ENCODE assay signal across 25 cellular contexts in genomic region chr3:77807312-77807711, GRCh38.
DNase-seq lines count a peak whose midpoint lies in the region; ATAC-seq, FAIRE-seq and TF ChIP-seq lines count a peak whose summit lies in the region.
"Had no signal": no experiment of that assay in that cellular context is flagged by ENCODE, and none has a peak within 500 bp of the region (broad histone marks: within the 10 kb centered on the region; RNA-seq: fewer than 3 reads in every experiment).

No MANE protein-coding gene starts in this region.

- H3K56ac ChIP-seq in IMR-90 (ENCODE audit: extremely low read depth, insufficient read depth, low read length) = no peak overlapping the region

- no peak overlapping the region for H4K8ac ChIP-seq in IMR-90 (ENCODE audit: low read depth in 2 of 2, low read length in 2 of 2)

- H2BK120ac ChIP-seq in IMR-90 (ENCODE audit: low read depth, low read length) = no peak overlapping the region

- in situ Hi-C loops in IMR-90 (cut with MboI; ENCODE audit: low sequenced_read_pairs) (no loop called here), ACHN (cut with HindIII; ENCODE audit: low pct_ligation_motif_present, low pct_unique_long_range_greater_than_20kb, low sequenced_read_pairs) (no loop called here)

- no peak overlapping the region for H3K9ac ChIP-seq in IMR-90 (ENCODE audit: low read depth, low read length)
- H3K9ac ChIP-seq: BLaER1 had no signal

- no peaks in the 10 kb centered on the region for H3K36me3 ChIP-seq in IMR-90 (ENCODE audit: control insufficient read depth, insufficient read depth, low read length)
- H3K36me3 ChIP-seq: BE2C, BLaER1 had no signal

- no peak overlapping the region for H2BK20ac ChIP-seq in IMR-90 (ENCODE audit: low read depth, low read length)

- H3K9me3 Mint-ChIP-seq in nephron progenitor cell = no peaks in the 10 kb centered on the region
- H3K9me3 Mint-ChIP-seq: CD14-positive monocyte had no signal

- ATAC-seq in A549 (no peak), IMR-90 (ENCODE audit: low read depth) (no peak)
- ATAC-seq: GM12878 had no signal

- H3K4me3 ChIP-seq in A549 = no peak overlapping the region
- no peak overlapping the region for H3K4me3 ChIP-seq in IMR-90 (ENCODE audit: insufficient read depth, low read depth, low read length)
- H3K4me3 ChIP-seq: BLaER1, GM12878 had no signal

- no peak overlapping the region for H3K4me3 Mint-ChIP-seq in nephron progenitor cell
- H3K4me3 Mint-ChIP-seq: CD14-positive monocyte; CD4-positive, alpha-beta memory T cell; CD4-positive, CD25-positive, alpha-beta regulatory T cell; CD8-positive, alpha-beta memory T cell had no signal

- no peak overlapping the region for H2BK15ac ChIP-seq in IMR-90 (ENCODE audit: low read depth, low read length)

- TF ChIP-seq POLR2A in A549 (IDR thresholded peaks at IDR 0.05; ENCODE audit: low read length) (no peak), IMR-90 (IDR thresholded peaks at IDR 0.05; ENCODE audit: low read depth, low read length) (no peak)

- H3K27ac Mint-ChIP-seq in nephron progenitor cell = peak overlapping the region; percentile 55
- H3K27ac Mint-ChIP-seq: CD14-positive monocyte; CD4-positive, alpha-beta memory T cell; CD4-positive, CD25-positive, alpha-beta regulatory T cell; CD8-positive, alpha-beta memory T cell had no signal

- no peak for TF ChIP-seq EP300 in A549 (IDR thresholded peaks at IDR 0.05)

- H2BK5ac ChIP-seq in IMR-90 (ENCODE audit: low read depth, low read length, poor library complexity, severe bottlenecking) = no peak overlapping the region

- H3K9me3 ChIP-seq in A549 = no peaks in the 10 kb centered on the region
- H3K9me3 ChIP-seq in IMR-90 (ENCODE audit: control insufficient read depth, insufficient read depth, low read length) = no peaks in the 10 kb centered on the region; the same call in 1 of the 2 replicates
- H3K9me3 ChIP-seq: BE2C, BLaER1 had no signal

- TF ChIP-seq CTCF in A549 (IDR thresholded peaks at IDR 0.05) = no peak
- no peak for TF ChIP-seq CTCF in IMR-90 (conservative IDR thresholded peaks at IDR 0.05; ENCODE audit: low read depth, low read length)
- no peak for TF ChIP-seq CTCF in nephron progenitor cell (IDR thresholded peaks at IDR 0.05)

- 24% methylated on average over 3 of the region's 3 CpGs for WGBS in A549 (ENCODE audit: missing lambda C conversion rate)
- WGBS in IMR-90 (ENCODE audit: extremely low coverage in 2 of 2, insufficient read length in 1 of 2), 2 experiments = no CpG with 5 or more reads among the region's 3 CpGs

- H3K4me1 ChIP-seq in A549 (no peaks in the 10 kb centered on the region), IMR-90 (ENCODE audit: control insufficient read depth, insufficient read depth, low read length) (no peaks in the 10 kb centered on the region)
- H3K4me1 ChIP-seq: BE2C, BLaER1 had no signal

- DNase-seq in A549 (ENCODE audit: low read depth in 1 of 2, low spot score in 1 of 2) (no peak), IMR-90 (no peak), nephron progenitor cell (no peak), ACHN (no peak), posterior vena cava (ENCODE audit: low spot score) (no peak)
- DNase-seq: 8988T; BE2C; C1 segment of cervical spinal cord; CD4-positive, alpha-beta memory T cell; CD4-positive, CD25-positive, alpha-beta regulatory T cell; CD8-positive, alpha-beta memory T cell; COR-L47; DMS 273 treated with DMSO at 0.1 percent for 48 hours; DMS153; DMS53; DMS79; DND-41; EL; GDM1 had no signal

- H2AK5ac ChIP-seq in IMR-90 (ENCODE audit: low read depth, low read length) = no peak overlapping the region

- CTCF ChIA-PET in A549 (lab: Yijun Ruan, JAX) (no interaction called here), IMR-90 (lab: Yijun Ruan, JAX) (interaction anchor here (0.7 kb wide), 1 partner anchor 80 kb away, joined by 4 read pairs; no protein-coding TSS in a partner anchor)

- no peak overlapping the region for H4K5ac ChIP-seq in IMR-90 (ENCODE audit: low read depth, low read length)

- no peak overlapping the region for H4K91ac ChIP-seq in IMR-90 (ENCODE audit: insufficient read depth, low read depth, low read length)

- no peak overlapping the region for H3K4ac ChIP-seq in IMR-90 (ENCODE audit: low read depth, low read length)

- no peak overlapping the region for H3K23ac ChIP-seq in IMR-90 (ENCODE audit: low read depth, low read length)

- no peaks in the 10 kb centered on the region for H3K79me1 ChIP-seq in IMR-90 (ENCODE audit: low read depth in 1 of 2, low read length in 2 of 2)

- BruUV-seq in IMR-90 (replicated peaks; lab: Mats Ljungman, UMichigan) = no TSS peak

- no peaks in the 10 kb centered on the region for H3K27me3 ChIP-seq in IMR-90 (ENCODE audit: control insufficient read depth, insufficient read depth, low read length)
- H3K27me3 ChIP-seq: BE2C, BLaER1 had no signal

- H4K20me1 ChIP-seq in IMR-90 (ENCODE audit: insufficient read depth, low read length) = no peaks in the 10 kb centered on the region
- H4K20me1 ChIP-seq: BLaER1 had no signal

- intact Hi-C loops in IMR-90 (cut with micrococcal nuclease) = no loop called here
- intact Hi-C loops in posterior vena cava (cut with DNase I) = no loop called here

- no peak overlapping the region for H3K4me2 ChIP-seq in A549
- H3K4me2 ChIP-seq in IMR-90 (ENCODE audit: low read depth, low read length) = no peak overlapping the region
- H3K4me2 ChIP-seq: BLaER1 had no signal

- no peaks in the 10 kb centered on the region for H3K27me3 Mint-ChIP-seq in nephron progenitor cell (ENCODE audit: low read depth, poor library complexity)
- H3K27me3 Mint-ChIP-seq: CD4-positive, alpha-beta memory T cell; CD4-positive, CD25-positive, alpha-beta regulatory T cell; CD8-positive, alpha-beta memory T cell had no signal

- no peak for FAIRE-seq in A549 (lab: Jason Lieb, UNC)
- FAIRE-seq: A204.1, GM12878, GM12892, GM18507 had no signal

- no peaks in the 10 kb centered on the region for H3K9me1 ChIP-seq in IMR-90 (ENCODE audit: insufficient read depth, low read length)

- H3K18ac ChIP-seq in IMR-90 (ENCODE audit: low read depth, low read length) = no peak overlapping the region

- no peak overlapping the region for H2AK9ac ChIP-seq in IMR-90 (replicated peaks; ENCODE audit: low read depth, low read length, poor library complexity)

- TF ChIP-seq RAD21 in A549 (conservative IDR thresholded peaks at IDR 0.05 in 1 of 2, IDR thresholded peaks at IDR 0.05 in 1 of 2) (no peak), IMR-90 (IDR thresholded peaks at IDR 0.05; ENCODE audit: low read length) (no peak)

- H3K27ac ChIP-seq in A549 (no peak overlapping the region), IMR-90 (ENCODE audit: insufficient read depth, low read length) (no peak overlapping the region)
- H3K27ac ChIP-seq: BLaER1 had no signal

- H3K14ac ChIP-seq in IMR-90 (replicated peaks; ENCODE audit: low read depth, low read length) = no peak overlapping the region

- H3K36me3 Mint-ChIP-seq in nephron progenitor cell (ENCODE audit: low read depth) = no peaks in the 10 kb centered on the region
- H3K36me3 Mint-ChIP-seq: CD14-positive monocyte; CD4-positive, alpha-beta memory T cell; CD4-positive, CD25-positive, alpha-beta regulatory T cell; CD8-positive, alpha-beta memory T cell had no signal

- dilution Hi-C loops in IMR-90 (cut with HindIII; ENCODE audit: low sequenced_read_pairs, unreplicated experiment) = no loop called here

- H2AFZ ChIP-seq in IMR-90 (replicated peaks; ENCODE audit: low read length, poor library complexity) = no peak overlapping the region

- POLR2A ChIA-PET in A549 (lab: Yijun Ruan, JAX) (no interaction called here), IMR-90 (lab: Charles Lee; ENCODE audit: unreplicated experiment) (no interaction called here)

- H3K4me1 Mint-ChIP-seq in nephron progenitor cell = peaks cover 7% of the 10 kb centered on the region
- H3K4me1 Mint-ChIP-seq: CD14-positive monocyte; CD4-positive, alpha-beta memory T cell; CD4-positive, CD25-positive, alpha-beta regulatory T cell; CD8-positive, alpha-beta memory T cell had no signal

TF ChIP-seq in A549, 52 proteins besides CTCF, POLR2A, EP300 and RAD21:
- TF ChIP-seq EHMT2 (IDR thresholded peaks at IDR 0.05; ENCODE audit: low read depth) (no peak), MAFK (IDR thresholded peaks at IDR 0.05; ENCODE audit: partially characterized antibody) (peak; percentile 76)

TF ChIP-seq in IMR-90, 13 proteins besides CTCF, POLR2A, EP300 and RAD21:
- TF ChIP-seq USF2 (IDR thresholded peaks at IDR 0.05; ENCODE audit: low read depth, low read length) (no peak), BHLHE40 (IDR thresholded peaks at IDR 0.05; ENCODE audit: low read depth, low read length) (no peak), MXI1 (IDR thresholded peaks at IDR 0.05; ENCODE audit: borderline replicate concordance, low read depth, low read length) (no peak), NFE2L2 (IDR thresholded peaks at IDR 0.05; ENCODE audit: low read depth, low read length) (no peak), SMC3 (IDR thresholded peaks at IDR 0.05; ENCODE audit: low read depth, low read length) (no peak), FOS (IDR thresholded peaks at IDR 0.05; ENCODE audit: low read depth, low read length) (no peak), MAFK (IDR thresholded peaks at IDR 0.05; ENCODE audit: low read depth, low read length) (peak; percentile 87), CHD1 (IDR thresholded peaks at IDR 0.05; ENCODE audit: low read depth, low read length) (no peak)
